11 cellular contexts compared by ENCODE assay signal in genomic region chr12:32482226-32482625, GRCh38.
A peak's percentile ranks its signal among the peaks of the same experiment; 100 is the strongest.
DNase-seq lines count a peak whose midpoint lies in the region; ATAC-seq and TF ChIP-seq lines count a peak whose summit lies in the region.
"Had no signal": no experiment of that assay in that cellular context is flagged by ENCODE, and none has a peak within 500 bp of the region (broad histone marks: within the 10 kb centered on the region; RNA-seq: fewer than 3 reads in every experiment).

No MANE protein-coding gene starts in this region.

- CTCF ChIA-PET in activated CD8-positive, alpha-beta T cell treated with anti-CD3 and anti-CD28 coated beads, Interleukin-2, amount 10 ng/mL, durations not matched to agents 7 days and 5 days (lab: Charles Lee), result no interaction called here

- POLR2A ChIA-PET in activated CD8-positive, alpha-beta T cell treated with anti-CD3 and anti-CD28 coated beads, Interleukin-2, amount 10 ng/mL, durations not matched to agents 7 days and 5 days (lab: Charles Lee), result no interaction called here

- H3K4me3 Mint-ChIP-seq in activated CD8-positive, alpha-beta T cell treated with anti-CD3 and anti-CD28 coated beads, Interleukin-2, amount 10 ng/mL, durations not matched to agents 7 days and 5 days, result no peak overlapping the region
- H3K4me3 Mint-ChIP-seq: activated naive CD4-positive, alpha-beta T cell treated with anti-CD3 and anti-CD28 coated beads, Interleukin-2, amount 10 ng/mL, durations not matched to agents 7 days and 5 days had no signal

- H3K36me3 ChIP-seq in DOHH2 (ENCODE audit: control insufficient read depth, low read length) (no peaks in the 10 kb centered on the region), Peyer's patch (no peaks in the 10 kb centered on the region)

- no peak for TF ChIP-seq POLR2A in Peyer's patch (IDR thresholded peaks at IDR 0.05)

- H3K36me3 Mint-ChIP-seq in activated CD8-positive, alpha-beta T cell treated with anti-CD3 and anti-CD28 coated beads, Interleukin-2, amount 10 ng/mL, durations not matched to agents 7 days and 5 days (ENCODE audit: low read depth), result no peaks in the 10 kb centered on the region
- H3K36me3 Mint-ChIP-seq: activated naive CD4-positive, alpha-beta T cell treated with anti-CD3 and anti-CD28 coated beads, Interleukin-2, amount 10 ng/mL, durations not matched to agents 7 days and 5 days had no signal

- H3F3A ChIP-seq in DOHH2 (ENCODE audit: control insufficient read depth, insufficient read depth), result peaks cover 21% of the 10 kb centered on the region

- no peaks in the 10 kb centered on the region for H3K27me3 ChIP-seq in DOHH2 (ENCODE audit: control insufficient read depth, low read length)
- H3K27me3 ChIP-seq in Peyer's patch, result no peaks in the 10 kb centered on the region

- intact Hi-C loops in Right ventricle myocardium superior (cut with DNase I), result no loop called here

- peaks cover 9% of the 10 kb centered on the region for H3K27me3 Mint-ChIP-seq in activated CD8-positive, alpha-beta T cell treated with anti-CD3 and anti-CD28 coated beads, Interleukin-2, amount 10 ng/mL, durations not matched to agents 7 days and 5 days (ENCODE audit: low read depth)
- H3K27me3 Mint-ChIP-seq: activated naive CD4-positive, alpha-beta T cell treated with anti-CD3 and anti-CD28 coated beads, Interleukin-2, amount 10 ng/mL, durations not matched to agents 7 days and 5 days had no signal

- H4K20me1 ChIP-seq in DOHH2 (ENCODE audit: control insufficient read depth, insufficient read depth, low read depth, low read length), result no peaks in the 10 kb centered on the region

- H3K4me2 ChIP-seq in DOHH2 (ENCODE audit: low read length), result peak overlapping the region; percentile 87

- H3K4me1 Mint-ChIP-seq in activated CD8-positive, alpha-beta T cell treated with anti-CD3 and anti-CD28 coated beads, Interleukin-2, amount 10 ng/mL, durations not matched to agents 7 days and 5 days (ENCODE audit: low read depth), result peaks cover 8% of the 10 kb centered on the region
- H3K4me1 Mint-ChIP-seq: activated naive CD4-positive, alpha-beta T cell treated with anti-CD3 and anti-CD28 coated beads, Interleukin-2, amount 10 ng/mL, durations not matched to agents 7 days and 5 days had no signal

- H3K4me1 ChIP-seq in DOHH2 (ENCODE audit: control insufficient read depth, low read length) (peaks cover 72% of the 10 kb centered on the region), Peyer's patch (peaks cover 0 to 9% (median 0%) of the 10 kb centered on the region in 4 donors)

- TF ChIP-seq CTCF in DOHH2 (IDR thresholded peaks at IDR 0.05; ENCODE audit: low read depth, low read length, poor library complexity, severe bottlenecking) (no peak), Peyer's patch (IDR thresholded peaks at IDR 0.05) (no peak)

- ATAC-seq in GM21515 (IDR thresholded peaks at IDR 0.05; ENCODE audit: unreplicated experiment) (peak; percentile 85), Right ventricle myocardium superior (ENCODE audit: poor library complexity) (peak; percentile 62)
- no peak for ATAC-seq in activated CD8-positive, alpha-beta T cell treated with anti-CD3 and anti-CD28 coated beads, Interleukin-2, amount 10 ng/mL, durations not matched to agents 7 days and 5 days

- peak overlapping the region; percentile 63 for H3K4me3 ChIP-seq in DOHH2 (ENCODE audit: low read length)
- H3K4me3 ChIP-seq in Peyer's patch, result no peak overlapping the region

- peak overlapping the region; percentile 42 for H3K27ac ChIP-seq in DOHH2 (ENCODE audit: low read depth, low read length)
- H3K27ac ChIP-seq in Peyer's patch, result peak overlapping the region in 1 of 4 donors; percentile 27
- H3K27ac ChIP-seq: C4-2B had no signal

- no peak overlapping the region for H3K27ac Mint-ChIP-seq in activated CD8-positive, alpha-beta T cell treated with anti-CD3 and anti-CD28 coated beads, Interleukin-2, amount 10 ng/mL, durations not matched to agents 7 days and 5 days
- H3K27ac Mint-ChIP-seq: activated naive CD4-positive, alpha-beta T cell treated with anti-CD3 and anti-CD28 coated beads, Interleukin-2, amount 10 ng/mL, durations not matched to agents 7 days and 5 days had no signal

- H3K79me2 ChIP-seq in DOHH2 (ENCODE audit: control insufficient read depth, low read length), result no peaks in the 10 kb centered on the region

- peak; percentile 30 for DNase-seq in KG1 (lab: John Stamatoyannopoulos, UW)
- no peak for DNase-seq in Right ventricle myocardium superior
- DNase-seq in SW480 (ENCODE audit: low spot score), result no peak
- no peak for DNase-seq in Peyer's patch
- DNase-seq in activated CD8-positive, alpha-beta T cell treated with anti-CD3 and anti-CD28 coated beads, Interleukin-2, amount 10 ng/mL, durations not matched to agents 7 days and 5 days, result no peak
- no peak for DNase-seq in activated CD8-positive, alpha-beta memory T cell treated with anti-CD3 and anti-CD28 coated beads for 24 hours
- DNase-seq: activated naive CD4-positive, alpha-beta T cell treated with anti-CD3 and anti-CD28 coated beads, Interleukin-2, amount 10 ng/mL, durations not matched to agents 7 days and 5 days; glutamatergic neuron had no signal

- H3K9me3 ChIP-seq in DOHH2 (ENCODE audit: control insufficient read depth, insufficient read depth, low read length) (no peaks in the 10 kb centered on the region), Peyer's patch (no peaks in the 10 kb centered on the region)

- no peaks in the 10 kb centered on the region for H3K9me3 Mint-ChIP-seq in activated CD8-positive, alpha-beta T cell treated with anti-CD3 and anti-CD28 coated beads, Interleukin-2, amount 10 ng/mL, durations not matched to agents 7 days and 5 days (ENCODE audit: insufficient read depth)
- H3K9me3 Mint-ChIP-seq: activated naive CD4-positive, alpha-beta T cell treated with anti-CD3 and anti-CD28 coated beads, Interleukin-2, amount 10 ng/mL, durations not matched to agents 7 days and 5 days had no signal

- no peaks in the 10 kb centered on the region for H3K9me2 ChIP-seq in DOHH2 (replicated peaks; ENCODE audit: control insufficient read depth, low read length)
